8 cellular contexts compared by ENCODE assay signal in genomic region chr4:180134116-180134866, GRCh38.
DNase-seq lines count a peak whose midpoint lies in the region; ATAC-seq and TF ChIP-seq lines count a peak whose summit lies in the region.

No MANE protein-coding gene starts in this region.

- no peak overlapping the region for H3K27ac Mint-ChIP-seq in Calu3 (ENCODE audit: unreplicated experiment)
- H3K27ac Mint-ChIP-seq in activated CD4-positive, alpha-beta memory T cell treated with anti-CD3 and anti-CD28 coated beads, Interleukin-2, amount 10 ng/mL, durations not matched to agents 7 days and 5 days = no peak overlapping the region

- TF ChIP-seq CTCF in Calu3 (IDR thresholded peaks at IDR 0.05; ENCODE audit: unreplicated experiment) = no peak

- peaks cover 9% of the 10 kb centered on the region for H3K4me1 Mint-ChIP-seq in Calu3 (ENCODE audit: low read depth, unreplicated experiment)
- no peaks in the 10 kb centered on the region for H3K4me1 Mint-ChIP-seq in activated CD4-positive, alpha-beta memory T cell treated with anti-CD3 and anti-CD28 coated beads, Interleukin-2, amount 10 ng/mL, durations not matched to agents 7 days and 5 days

- H3K14ac ChIP-seq in trophoblast cell (ENCODE audit: low read length) = no peak overlapping the region

- DNase-seq in Calu3 = peak; percentile 3
- peak; percentile 6 for DNase-seq in SW480 (ENCODE audit: low spot score)
- peak; percentile 30 for DNase-seq in medulla oblongata (ENCODE audit: extremely low spot score)
- no peak for DNase-seq in trophoblast cell
- DNase-seq in activated CD4-positive, alpha-beta memory T cell treated with anti-CD3 and anti-CD28 coated beads, Interleukin-2, amount 10 ng/mL, durations not matched to agents 7 days and 5 days = no peak
- no peak for DNase-seq in NCI-H1694 treated with DMSO at 0.1 percent for 48 hours (lab: John Stamatoyannopoulos, UW)
- no peak for DNase-seq in NCI-H1436 treated with DMSO at 0.1 percent for 48 hours (lab: John Stamatoyannopoulos, UW)

- H2BK5ac ChIP-seq in trophoblast cell (ENCODE audit: low read depth, low read length, poor library complexity) = no peak overlapping the region

- no peaks in the 10 kb centered on the region for H3K36me3 Mint-ChIP-seq in Calu3 (ENCODE audit: insufficient read depth, unreplicated experiment)
- no peaks in the 10 kb centered on the region for H3K36me3 Mint-ChIP-seq in activated CD4-positive, alpha-beta memory T cell treated with anti-CD3 and anti-CD28 coated beads, Interleukin-2, amount 10 ng/mL, durations not matched to agents 7 days and 5 days (ENCODE audit: low read depth)

- CTCF ChIA-PET in Calu3 (lab: Charles Lee) = no interaction called here
- CTCF ChIA-PET in activated CD4-positive, alpha-beta memory T cell treated with anti-CD3 and anti-CD28 coated beads, Interleukin-2, amount 10 ng/mL, durations not matched to agents 7 days and 5 days (lab: Charles Lee) = no interaction called here

- no peak overlapping the region for H2BK12ac ChIP-seq in trophoblast cell (ENCODE audit: low read length)

- no peaks in the 10 kb centered on the region for H3K4me1 ChIP-seq in trophoblast cell (ENCODE audit: control insufficient read depth in 1 of 2, insufficient read depth in 2 of 2, low read length in 2 of 2)

- H3K4ac ChIP-seq in trophoblast cell (ENCODE audit: low read depth, low read length) = no peak overlapping the region

- H3K18ac ChIP-seq in trophoblast cell (ENCODE audit: low read length) = no peak overlapping the region

- H3K4me3 Mint-ChIP-seq in Calu3 (ENCODE audit: low read depth, unreplicated experiment) = peak overlapping the region; percentile 34
- no peak overlapping the region for H3K4me3 Mint-ChIP-seq in activated CD4-positive, alpha-beta memory T cell treated with anti-CD3 and anti-CD28 coated beads, Interleukin-2, amount 10 ng/mL, durations not matched to agents 7 days and 5 days

- no peak overlapping the region for H3K4me3 ChIP-seq in trophoblast cell (ENCODE audit: low read depth, low read length)

- no peaks in the 10 kb centered on the region for H3K27me3 Mint-ChIP-seq in Calu3 (ENCODE audit: unreplicated experiment)
- no peaks in the 10 kb centered on the region for H3K27me3 Mint-ChIP-seq in activated CD4-positive, alpha-beta memory T cell treated with anti-CD3 and anti-CD28 coated beads, Interleukin-2, amount 10 ng/mL, durations not matched to agents 7 days and 5 days

- BruUV-seq in Calu3 (replicated peaks; lab: Mats Ljungman, UMichigan) = no TSS peak

- no peak overlapping the region for H4K8ac ChIP-seq in trophoblast cell (ENCODE audit: low read depth, low read length)

- intact Hi-C loops in Calu3 (cut with micrococcal nuclease; ENCODE audit: unreplicated experiment) = no loop called here

- H2BK120ac ChIP-seq in trophoblast cell (ENCODE audit: insufficient read depth, low read length, poor library complexity) = no peak overlapping the region

- no peaks in the 10 kb centered on the region for H3K9me3 ChIP-seq in trophoblast cell (ENCODE audit: insufficient read depth, low read depth, low read length)

- H3K9ac ChIP-seq in trophoblast cell (ENCODE audit: low read length) = no peak overlapping the region

- ATAC-seq in HG02588 (IDR thresholded peaks at IDR 0.05; ENCODE audit: unreplicated experiment) = peak; percentile 58

- H3K27me3 ChIP-seq in trophoblast cell (ENCODE audit: insufficient read depth, low read length) = no peaks in the 10 kb centered on the region

- H3K23ac ChIP-seq in trophoblast cell (ENCODE audit: low read length) = no peak overlapping the region

- WGBS in trophoblast cell (ENCODE audit: extremely low coverage, insufficient coverage, insufficient read length) = no CpG with 5 or more reads among the region's 10 CpGs

- H3K79me2 ChIP-seq in trophoblast cell (ENCODE audit: control insufficient read depth, insufficient read depth, low read length, poor library complexity) = no peaks in the 10 kb centered on the region

- H3K36me3 ChIP-seq in trophoblast cell (ENCODE audit: control insufficient read depth in 1 of 2, insufficient read depth in 2 of 2, low read length in 2 of 2) = no peaks in the 10 kb centered on the region

- H3K27ac ChIP-seq in trophoblast cell (ENCODE audit: low read depth, low read length) = no peak overlapping the region

- POLR2A ChIA-PET in activated CD4-positive, alpha-beta memory T cell treated with anti-CD3 and anti-CD28 coated beads, Interleukin-2, amount 10 ng/mL, durations not matched to agents 7 days and 5 days (lab: Charles Lee) = no interaction called here

- H4K91ac ChIP-seq in trophoblast cell (ENCODE audit: low read depth, low read length) = no peak overlapping the region

- H2AK5ac ChIP-seq in trophoblast cell (ENCODE audit: low read length) = no peak overlapping the region

- H4K12ac ChIP-seq in trophoblast cell (ENCODE audit: low read depth, low read length) = no peak overlapping the region

- H3K4me2 ChIP-seq in trophoblast cell (ENCODE audit: low read length) = no peak overlapping the region

- H3K79me1 ChIP-seq in trophoblast cell (ENCODE audit: low read length) = no peaks in the 10 kb centered on the region

- H3K9me3 Mint-ChIP-seq in Calu3 (ENCODE audit: low read depth, unreplicated experiment) = no peaks in the 10 kb centered on the region
- H3K9me3 Mint-ChIP-seq in activated CD4-positive, alpha-beta memory T cell treated with anti-CD3 and anti-CD28 coated beads, Interleukin-2, amount 10 ng/mL, durations not matched to agents 7 days and 5 days = no peaks in the 10 kb centered on the region

- no peak overlapping the region for H2AFZ ChIP-seq in trophoblast cell (ENCODE audit: insufficient read depth, low read length, poor library complexity)

Comparison
In these comparisons a context has a peak if more than half of its experiments do, and no peak if none do; other contexts are left out.
1. DNase-seq: peak in Calu3 (single experiment), SW480 (single experiment) and medulla oblongata (single experiment); none in trophoblast cell (0 of 2), activated CD4-positive, alpha-beta memory T cell treated with anti-CD3 and anti-CD28 coated beads, Interleukin-2, amount 10 ng/mL, durations not matched to agents 7 days and 5 days (single experiment), NCI-H1694 treated with DMSO at 0.1 percent for 48 hours (single experiment) and NCI-H1436 treated with DMSO at 0.1 percent for 48 hours (single experiment).